In the genomic region with DNA sequence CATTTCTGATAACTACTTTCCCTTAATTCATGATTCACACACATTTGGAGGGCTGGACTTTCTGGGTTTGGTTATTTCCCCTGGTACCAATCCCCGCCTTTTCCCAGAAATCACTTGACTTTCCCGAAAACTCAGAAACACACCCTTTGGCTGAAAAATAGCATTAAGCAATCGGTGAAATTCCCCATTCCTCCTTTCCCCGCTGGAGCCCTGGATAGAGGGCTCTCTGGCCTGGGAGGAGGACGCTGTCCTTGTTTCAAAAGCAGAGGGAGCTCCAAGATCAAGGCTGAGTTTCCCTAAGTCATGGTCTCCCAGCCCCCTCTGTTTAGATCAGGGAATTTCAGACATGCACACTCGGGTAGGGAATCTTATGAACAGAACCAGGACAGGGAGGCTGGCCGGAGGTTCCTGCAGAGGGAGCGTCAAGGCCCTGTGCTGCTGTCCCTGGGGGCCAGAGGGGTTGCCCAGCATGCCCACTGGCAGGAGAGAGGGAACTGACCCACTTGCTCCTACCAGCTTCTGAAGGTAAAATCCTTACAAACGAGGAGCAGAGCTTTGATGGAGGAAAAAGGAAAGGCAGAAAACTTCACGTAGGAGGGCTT, we compare ENCODE assay signal across 8 cellular contexts. TPM values are rescaled to one million over a fixed set of nuclear protein-coding genes. Genes with fewer than 3 reads are reported as not detected.
DNase-seq lines count a peak whose midpoint lies in the region; ATAC-seq and TF ChIP-seq lines count a peak whose summit lies in the region.

A gene (plus strand): TSS at position 366 of the 602 bp plus-strand sequence. CDS start 1,195 bp downstream, outside the sequence.

- H3K9me3 ChIP-seq in cardiac muscle cell (ENCODE audit: low read depth): no peaks in the 10 kb centered on the region

- no peaks in the 10 kb centered on the region for H3K27me3 ChIP-seq in cardiac muscle cell

- no peak within 1 kb of the TSS for H3K27ac ChIP-seq in cardiac muscle cell

- ATAC-seq in HG03175 (IDR thresholded peaks at IDR 0.05; ENCODE audit: unreplicated experiment) (no peak), HG02642 (IDR thresholded peaks at IDR 0.05; ENCODE audit: poor library complexity, unreplicated experiment) (no peak)
- no peak for ATAC-seq in effector memory CD8-positive, alpha-beta T cell (replicated peaks)

- peaks cover 52 to 70% of the 10 kb centered on the region in 2 donors for H3K27me3 Mint-ChIP-seq in effector memory CD8-positive, alpha-beta T cell

- in situ Hi-C loops in G401 (cut with HindIII; ENCODE audit: low sequenced_read_pairs): no loop called here

- H3K36me3 ChIP-seq in cardiac muscle cell: no peaks in the 10 kb centered on the region

- H3K4me3 ChIP-seq in cardiac muscle cell: no peak within 1 kb of the TSS

- H3K9me3 Mint-ChIP-seq in effector memory CD8-positive, alpha-beta T cell: no peaks in the 10 kb centered on the region

- TF ChIP-seq CTCF in cardiac muscle cell (IDR thresholded peaks at IDR 0.05; ENCODE audit: low read depth, low read length): peak; percentile 95

- H3K27ac Mint-ChIP-seq in effector memory CD8-positive, alpha-beta T cell: no peak within 1 kb of the TSS

- no peaks in the 10 kb centered on the region for H3K36me3 Mint-ChIP-seq in effector memory CD8-positive, alpha-beta T cell (ENCODE audit: insufficient read depth)

- H3K4me3 Mint-ChIP-seq in effector memory CD8-positive, alpha-beta T cell: no peak within 1 kb of the TSS

- DNase-seq in G401 (ENCODE audit: low spot score) (peak; percentile 74), T1000 (lab: John Stamatoyannopoulos, UW) (peak; percentile 37), cardiac muscle cell (ENCODE audit: low read depth in 1 of 2, low spot score in 1 of 2) (peak; percentile 87 to 99), pons (ENCODE audit: low spot score) (peak; percentile 55), cortex of kidney (lab: John Stamatoyannopoulos, UW) (no peak)
- DNase-seq in effector memory CD8-positive, alpha-beta T cell: no peak

- no peaks in the 10 kb centered on the region for H3K4me1 Mint-ChIP-seq in effector memory CD8-positive, alpha-beta T cell (ENCODE audit: low read depth in 2 of 2)

- H3K4me1 ChIP-seq in cardiac muscle cell (ENCODE audit: low read depth): peaks cover 3% of the 10 kb centered on the region

RNA-seq across cellular contexts. Expression of the gene that starts here (rescaled TPM):
- 3.3 and 4.1 TPM in 2 replicates for total RNA-seq in G401 (2014; rRNA removed; shearing (Covaris generic))
- 3.0 and 5.0 TPM in 2 replicates for total RNA-seq in cardiac muscle cell
- polyA plus RNA-seq in cardiac muscle cell: 7.3 and 9.3 TPM in 2 replicates

Comparison
In these comparisons a context has a peak if more than half of its experiments do, and no peak if none do; other contexts are left out.
1. DNase-seq: peak in G401 (single experiment), T1000 (single experiment), cardiac muscle cell (2 of 2) and pons (single experiment); none in effector memory CD8-positive, alpha-beta T cell (0 of 3) and cortex of kidney (single experiment).